ENCODE assay signal across 8 cellular contexts in the genomic region with DNA sequence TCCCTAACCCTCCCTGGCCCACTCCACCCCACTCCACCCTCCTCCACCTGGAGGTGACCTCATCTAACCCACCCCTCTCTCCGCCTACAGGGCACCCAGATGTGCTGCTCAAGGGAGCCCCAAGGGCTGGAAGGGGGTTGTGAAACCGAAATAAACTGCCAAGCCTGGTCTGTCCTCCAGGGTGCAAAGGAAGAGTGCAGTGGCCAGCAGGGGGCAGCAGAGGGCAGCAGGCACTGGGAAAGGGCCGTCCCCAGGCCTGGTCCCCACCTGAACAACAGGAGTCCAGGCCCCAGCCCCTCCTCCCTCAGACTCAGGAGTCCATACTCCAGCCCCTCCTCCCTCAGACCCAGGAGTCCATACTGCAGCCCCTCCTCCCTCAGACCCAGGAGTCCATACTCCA. TPM values are rescaled to one million over a fixed set of nuclear protein-coding genes. Genes with fewer than 3 reads are reported as not detected.
A peak's percentile ranks its signal among the peaks of the same experiment; 100 is the strongest.
DNase-seq lines count a peak whose midpoint lies in the region; ATAC-seq and TF ChIP-seq lines count a peak whose summit lies in the region.

No MANE protein-coding gene starts in this region.

- ATAC-seq in GM19324 (IDR thresholded peaks at IDR 0.05; ENCODE audit: low FRiP score, unreplicated experiment) = peak; percentile 65
- ATAC-seq in RWPE2 (ENCODE audit: low read depth) = peak; percentile 90
- peak; percentile 89 for ATAC-seq in foreskin keratinocyte

- no peak for TF ChIP-seq EP300 in ovary (IDR thresholded peaks at IDR 0.05)

- no peaks in the 10 kb centered on the region for H3K27me3 ChIP-seq in RWPE2 (ENCODE audit: insufficient read depth, poor library complexity, severe bottlenecking)
- no peaks in the 10 kb centered on the region for H3K27me3 ChIP-seq in foreskin keratinocyte
- no peaks in the 10 kb centered on the region for H3K27me3 ChIP-seq in ovary

- H3K27ac ChIP-seq in RWPE2 (ENCODE audit: poor library complexity, severe bottlenecking) (no peak overlapping the region), foreskin keratinocyte (no peak overlapping the region), ovary (no peak overlapping the region)

- TF ChIP-seq POLR2A in ovary (IDR thresholded peaks at IDR 0.05) = no peak

- intact Hi-C loops in ovary (cut with DNase I) = loop anchor here in 2 of 4 donors (2.0 to 5.0 kb wide), 2 partner anchors 42 to 44 kb away; no protein-coding TSS in a partner anchor

- peaks cover 10% of the 10 kb centered on the region for H3K4me1 Mint-ChIP-seq in type B pancreatic cell (ENCODE audit: unreplicated experiment)

- no peaks in the 10 kb centered on the region for H3K36me3 Mint-ChIP-seq in type B pancreatic cell

- H3K27me3 Mint-ChIP-seq in type B pancreatic cell = no peaks in the 10 kb centered on the region

- no peaks in the 10 kb centered on the region for H3K4me1 ChIP-seq in RWPE2 (ENCODE audit: insufficient read depth, poor library complexity, severe bottlenecking)
- H3K4me1 ChIP-seq in foreskin keratinocyte = no peaks in the 10 kb centered on the region
- H3K4me1 ChIP-seq in ovary (ENCODE audit: insufficient read depth) = no peaks in the 10 kb centered on the region

- DNase-seq in Ammon's horn (ENCODE audit: low spot score) (peak; percentile 75), LHCN-M2 (ENCODE audit: low read depth) (peak; percentile 56), RWPE2 (ENCODE audit: low spot score) (peak; percentile 81), foreskin keratinocyte (peak in 1 of 2 donors; percentile 54), ovary (peak; percentile 83 to 92 (median 90)), type B pancreatic cell (ENCODE audit: extremely low spot score, unreplicated experiment) (peak; percentile 91)
- DNase-seq in activated T-helper 9 cell treated with anti-CD3 and anti-CD28 coated beads, Interleukin-2, amount 50 U/mL, for 16 hours (ENCODE audit: low read depth) = peak; percentile 70

- no peak overlapping the region for H3K4me3 ChIP-seq in RWPE2 (ENCODE audit: severe bottlenecking)
- H3K4me3 ChIP-seq in ovary = no peak overlapping the region

- no peaks in the 10 kb centered on the region for H3K9me3 Mint-ChIP-seq in type B pancreatic cell

- no peak overlapping the region for H3K4me3 Mint-ChIP-seq in type B pancreatic cell

- WGBS in ovary, 3 donors = 2 to 11% (median 7%) methylated on average over 3 of the region's 3 CpGs

- no peak overlapping the region for H3K27ac Mint-ChIP-seq in type B pancreatic cell

- TF ChIP-seq CTCF in RWPE2 (IDR thresholded peaks at IDR 0.05; ENCODE audit: poor library complexity, severe bottlenecking) = peak; percentile 72
- peak; percentile 96 for TF ChIP-seq CTCF in foreskin keratinocyte (conservative IDR thresholded peaks at IDR 0.05)
- peak; percentile 92 to 95 (median 95) for TF ChIP-seq CTCF in ovary (IDR thresholded peaks at IDR 0.05)
- TF ChIP-seq CTCF in type B pancreatic cell (conservative IDR thresholded peaks at IDR 0.05) = peak; percentile 97

- H3K9me3 ChIP-seq in RWPE2 (ENCODE audit: severe bottlenecking) = no peaks in the 10 kb centered on the region
- no peaks in the 10 kb centered on the region for H3K9me3 ChIP-seq in ovary

- peaks cover 27% of the 10 kb centered on the region for H3K36me3 ChIP-seq in RWPE2 (ENCODE audit: low read depth)
- H3K36me3 ChIP-seq in ovary = no peaks in the 10 kb centered on the region

RNA-seq across cellular contexts. Expression of a gene that starts 8.4 kb away (rescaled TPM):
- total RNA-seq in LHCN-M2 (2014; rRNA removed) (3.3 and 3.5 TPM in 2 replicates), foreskin keratinocyte (8.1 and 28.6 TPM in 2 replicates), ovary (100 to 1,000 TPM in 2 of 7 donors, 10 to 100 TPM in 5; 18.4 to 419 (median 87.0) TPM), type B pancreatic cell (ENCODE audit: low replicate concordance) (105 and 124 TPM in 2 replicates)
- 3.6 TPM for polyA plus RNA-seq in LHCN-M2 (2012)
- polyA plus RNA-seq in foreskin keratinocyte (11.3 and 44.9 TPM in 2 replicates), ovary (10 to 100 TPM in 1 of 2 donors, 1 to 10 TPM in 1; 9.7 to 62.0 TPM)

RNA-seq across cellular contexts. Expression of a gene that starts 22.8 kb away (rescaled TPM):
- not detected in 2 replicates for total RNA-seq in LHCN-M2 (2014; rRNA removed)
- not detected for polyA plus RNA-seq in LHCN-M2 (2012)
- 40.5 and 44.8 TPM in 2 replicates for total RNA-seq in foreskin keratinocyte
- polyA plus RNA-seq in foreskin keratinocyte = 46.3 and 46.9 TPM in 2 replicates
- total RNA-seq in ovary = 10 to 100 TPM in 1 of 7 donors, 1 to 10 TPM in 3, under 1 TPM in 1, not detected in 2; 0.46 to 10.3 (median 2.2) TPM
- polyA plus RNA-seq in ovary = under 1 TPM in 1 of 2 donors, not detected in 1; 0.08 TPM
- total RNA-seq in type B pancreatic cell (ENCODE audit: low replicate concordance) = 13.9 and 37.7 TPM in 2 replicates

RNA-seq across cellular contexts. Expression of a gene that starts 45.6 kb away (rescaled TPM):
- total RNA-seq in LHCN-M2 (2014; rRNA removed) (68.4 and 79.6 TPM in 2 replicates), foreskin keratinocyte (53.9 and 55.8 TPM in 2 replicates), ovary (100 to 1,000 TPM in 1 of 7 donors, 10 to 100 TPM in 6; 37.8 to 185 (median 71.8) TPM), type B pancreatic cell (ENCODE audit: low replicate concordance) (123 and 203 TPM in 2 replicates)
- polyA plus RNA-seq in LHCN-M2 (2012) = 71.9 TPM
- polyA plus RNA-seq in foreskin keratinocyte (48.9 and 49.5 TPM in 2 replicates), ovary (10 to 100 TPM; 40.3 to 76.3 TPM)

RNA-seq across cellular contexts. Expression of a gene that starts 52.0 kb away (rescaled TPM):
- total RNA-seq in LHCN-M2 (2014; rRNA removed) = 10.0 and 18.1 TPM in 2 replicates
- 5.9 TPM for polyA plus RNA-seq in LHCN-M2 (2012)
- total RNA-seq in foreskin keratinocyte = 3.5 and 5.2 TPM in 2 replicates
- 6.8 and 8.8 TPM in 2 replicates for polyA plus RNA-seq in foreskin keratinocyte
- 100 to 1,000 TPM in 2 of 7 donors, 10 to 100 TPM in 5; 17.8 to 141 (median 50.7) TPM for total RNA-seq in ovary
- polyA plus RNA-seq in ovary = 10 to 100 TPM in 1 of 2 donors, 1 to 10 TPM in 1; 3.2 to 43.4 TPM
- 18.9 and 41.2 TPM in 2 replicates for total RNA-seq in type B pancreatic cell (ENCODE audit: low replicate concordance)
